In genomic region chr2:113138428-113139322, GRCh38 we compare ENCODE assay signal across 9 cellular contexts. TPM values are rescaled to one million over a fixed set of nuclear protein-coding genes. Genes with fewer than 3 reads are reported as not detected.
DNase-seq lines count a peak whose midpoint lies in the region; ATAC-seq and TF ChIP-seq lines count a peak whose summit lies in the region.
"Had no signal": no experiment of that assay in that cellular context is flagged by ENCODE, and none has a peak within 500 bp of the region (broad histone marks: within the 10 kb centered on the region; RNA-seq: fewer than 3 reads in every experiment).

No MANE protein-coding gene starts in this region.

- peak overlapping the region; percentile 47 for H3K4me3 Mint-ChIP-seq in activated CD8-positive, alpha-beta T cell treated with anti-CD3 and anti-CD28 coated beads, Interleukin-2, amount 10 ng/mL, durations not matched to agents 7 days and 5 days
- H3K4me3 Mint-ChIP-seq in naive thymus-derived CD8-positive, alpha-beta T cell: peak overlapping the region; percentile 56 to 76 (median 72)

- CTCF ChIA-PET in activated CD8-positive, alpha-beta T cell treated with anti-CD3 and anti-CD28 coated beads, Interleukin-2, amount 10 ng/mL, durations not matched to agents 7 days and 5 days (lab: Charles Lee): interaction anchor here (0.5 to 10.5 kb wide), 43 partner anchors 7 to 488 kb away, joined by 3 to 370 read pairs (median 8); partner anchors contain the start of genes IL1RN and PSD4

- no peak overlapping the region for H3K4me3 ChIP-seq in esophagus (ENCODE audit: low read depth in 1 of 2, low read length in 2 of 2)

- no peaks in the 10 kb centered on the region for H3K27me3 ChIP-seq in esophagus (ENCODE audit: control insufficient read depth in 1 of 2, insufficient read depth in 2 of 2, low read length in 2 of 2)

- peak; percentile 89 for TF ChIP-seq CTCF in 22Rv1 (IDR thresholded peaks at IDR 0.05)

- no peaks in the 10 kb centered on the region for H3K36me3 Mint-ChIP-seq in activated CD8-positive, alpha-beta T cell treated with anti-CD3 and anti-CD28 coated beads, Interleukin-2, amount 10 ng/mL, durations not matched to agents 7 days and 5 days (ENCODE audit: low read depth)
- no peaks in the 10 kb centered on the region for H3K36me3 Mint-ChIP-seq in naive thymus-derived CD8-positive, alpha-beta T cell

- H3K4me1 ChIP-seq in esophagus (ENCODE audit: control insufficient read depth in 2 of 2, insufficient read depth in 2 of 2, low read length in 1 of 2): no peaks in the 10 kb centered on the region

- peaks cover 3% of the 10 kb centered on the region for H3K27me3 Mint-ChIP-seq in activated CD8-positive, alpha-beta T cell treated with anti-CD3 and anti-CD28 coated beads, Interleukin-2, amount 10 ng/mL, durations not matched to agents 7 days and 5 days (ENCODE audit: low read depth)
- no peaks in the 10 kb centered on the region for H3K27me3 Mint-ChIP-seq in naive thymus-derived CD8-positive, alpha-beta T cell

- 30 to 35% methylated on average over 13 of the region's 13 CpGs for WGBS in esophagus, 2 donors

- POLR2A ChIA-PET in activated CD8-positive, alpha-beta T cell treated with anti-CD3 and anti-CD28 coated beads, Interleukin-2, amount 10 ng/mL, durations not matched to agents 7 days and 5 days (lab: Charles Lee): interaction anchor here (1.0 to 4.0 kb wide), 6 partner anchors 29 to 67 kb away, joined by 3 to 33 read pairs (median 4); partner anchors contain the start of gene PSD4
- POLR2A ChIA-PET in naive thymus-derived CD8-positive, alpha-beta T cell (lab: Charles Lee): interaction anchor here (0.7 to 5.4 kb wide), 14 partner anchors 11 to 233 kb away, joined by 3 to 45 read pairs (median 4); partner anchors contain the start of gene PSD4

- H3K9me3 Mint-ChIP-seq in activated CD8-positive, alpha-beta T cell treated with anti-CD3 and anti-CD28 coated beads, Interleukin-2, amount 10 ng/mL, durations not matched to agents 7 days and 5 days (ENCODE audit: insufficient read depth): no peaks in the 10 kb centered on the region
- H3K9me3 Mint-ChIP-seq in naive thymus-derived CD8-positive, alpha-beta T cell: no peaks in the 10 kb centered on the region

- no peaks in the 10 kb centered on the region for H3K9me3 ChIP-seq in esophagus (ENCODE audit: control insufficient read depth in 2 of 2, insufficient read depth in 1 of 2, low read depth in 1 of 2, low read length in 1 of 2)

- peak overlapping the region; percentile 76 for H3K27ac Mint-ChIP-seq in activated CD8-positive, alpha-beta T cell treated with anti-CD3 and anti-CD28 coated beads, Interleukin-2, amount 10 ng/mL, durations not matched to agents 7 days and 5 days
- H3K27ac Mint-ChIP-seq in naive thymus-derived CD8-positive, alpha-beta T cell: peak overlapping the region; percentile 20 to 87 (median 78)

- 0 out of 2 replicates have a peak overlapping the region, but pooled peaks have one; percentile 37 for H3K27ac ChIP-seq in 22Rv1
- H3K27ac ChIP-seq in esophagus (ENCODE audit: low read depth in 2 of 2, low read length in 1 of 2): peak overlapping the region; percentile 7 to 70

- ATAC-seq in HG03039 (IDR thresholded peaks at IDR 0.05; ENCODE audit: unreplicated experiment): peak; percentile 62
- ATAC-seq in activated CD8-positive, alpha-beta T cell treated with anti-CD3 and anti-CD28 coated beads, Interleukin-2, amount 10 ng/mL, durations not matched to agents 7 days and 5 days: peak; percentile 83
- ATAC-seq in naive thymus-derived CD8-positive, alpha-beta T cell: peak; percentile 84 to 87

- DNase-seq in GF-D8 (lab: John Stamatoyannopoulos, UW): peak; percentile 20
- DNase-seq in NCI-H526 (lab: John Stamatoyannopoulos, UW): peak; percentile 23 to 77
- DNase-seq in activated CD8-positive, alpha-beta T cell treated with anti-CD3 and anti-CD28 coated beads, Interleukin-2, amount 10 ng/mL, durations not matched to agents 7 days and 5 days: peak; percentile 82
- peak in 9 of 10 donors; percentile 33 to 87 (median 72) for DNase-seq in naive thymus-derived CD8-positive, alpha-beta T cell
- no peak for DNase-seq in cortex of kidney (lab: John Stamatoyannopoulos, UW)

- peaks cover 34% of the 10 kb centered on the region for H3K4me1 Mint-ChIP-seq in activated CD8-positive, alpha-beta T cell treated with anti-CD3 and anti-CD28 coated beads, Interleukin-2, amount 10 ng/mL, durations not matched to agents 7 days and 5 days (ENCODE audit: low read depth)
- H3K4me1 Mint-ChIP-seq in naive thymus-derived CD8-positive, alpha-beta T cell: peaks cover 11 to 26% (median 23%) of the 10 kb centered on the region in 4 donors

- H3K36me3 ChIP-seq in esophagus (ENCODE audit: control insufficient read depth in 2 of 2, insufficient read depth in 2 of 2, low read length in 1 of 2): peaks cover 3 to 7% of the 10 kb centered on the region in 2 donors

RNA-seq across cellular contexts. Expression of gene IL1RN, which starts 11.3 kb away (rescaled TPM):
- total RNA-seq in activated CD8-positive, alpha-beta T cell treated with anti-CD3 and anti-CD28 coated beads, Interleukin-2, amount 10 ng/mL, durations not matched to agents 7 days and 5 days: under 1 TPM in 1 of 2 experiments, not detected in 1; 0.31 TPM
- polyA plus RNA-seq in esophagus: 1,000 to 10,000 TPM; 1,363 to 2,112 TPM
- 1 to 10 TPM in 1 of 2 experiments, not detected in 1; 1.2 TPM for total RNA-seq in naive thymus-derived CD8-positive, alpha-beta T cell
- polyA plus RNA-seq in naive thymus-derived CD8-positive, alpha-beta T cell: not detected
- total RNA-seq: pulmonary artery endothelial cell had no signal

RNA-seq across cellular contexts. Expression of gene PSD4, which starts 35.1 kb away (rescaled TPM):
- 100 to 1,000 TPM; 394 to 404 TPM for total RNA-seq in activated CD8-positive, alpha-beta T cell treated with anti-CD3 and anti-CD28 coated beads, Interleukin-2, amount 10 ng/mL, durations not matched to agents 7 days and 5 days
- 10 to 100 TPM; 18.1 to 32.6 TPM for polyA plus RNA-seq in esophagus
- total RNA-seq in naive thymus-derived CD8-positive, alpha-beta T cell: 100 to 1,000 TPM; 118 to 124 TPM
- 10 to 100 TPM; 22.8 to 44.1 (median 29.9) TPM for polyA plus RNA-seq in naive thymus-derived CD8-positive, alpha-beta T cell
